8 cellular contexts compared by ENCODE assay signal in genomic region chr5:61332891-61333350, GRCh38. TPM values are rescaled to one million over a fixed set of nuclear protein-coding genes. Genes with fewer than 3 reads are reported as not detected.
DNase-seq lines count a peak whose midpoint lies in the region; ATAC-seq and TF ChIP-seq lines count a peak whose summit lies in the region.

No MANE protein-coding gene starts in this region.

- no peak overlapping the region for H3K27ac Mint-ChIP-seq in activated naive CD4-positive, alpha-beta T cell treated with anti-CD3 and anti-CD28 coated beads, Interleukin-2, amount 10 ng/mL, durations not matched to agents 7 days and 5 days

- intact Hi-C loops in Right ventricle myocardium superior (cut with DNase I) (loop anchor here (2.0 to 5.0 kb wide), 4 partner anchors 74 to 326 kb away; partner anchors contain the start of gene SMIM15), ovary (cut with DNase I) (loop anchor here in 3 of 4 donors (1.0 to 10.0 kb wide), 6 partner anchors 72 to 322 kb away; partner anchors contain the start of gene SMIM15 (in 2 of the 3))

- H3K27me3 ChIP-seq in OCI-LY3 (ENCODE audit: low read depth, low read length): peaks cover 15% of the 10 kb centered on the region
- H3K27me3 ChIP-seq in ovary: no peaks in the 10 kb centered on the region

- H3K4me3 ChIP-seq in OCI-LY3 (ENCODE audit: low read length): peak overlapping the region; percentile 99
- peak overlapping the region; percentile 92 for H3K4me3 ChIP-seq in ovary

- WGBS in ovary, 3 donors: 0 to 1% (median 1%) methylated on average over 32 to 55 of the region's 55 CpGs

- no peak overlapping the region for H2AFZ ChIP-seq in OCI-LY3 (ENCODE audit: low read depth, low read length)

- H3K9me3 ChIP-seq in OCI-LY3 (ENCODE audit: insufficient read depth, low read length) (no peaks in the 10 kb centered on the region), ovary (no peaks in the 10 kb centered on the region)

- H3K9ac ChIP-seq in OCI-LY3 (ENCODE audit: low read length): peak overlapping the region; percentile 73

- H3K4me1 ChIP-seq in OCI-LY3 (ENCODE audit: low read length) (peaks cover 24% of the 10 kb centered on the region), ovary (ENCODE audit: insufficient read depth) (peaks cover 4% of the 10 kb centered on the region)

- no peak for TF ChIP-seq EP300 in ovary (IDR thresholded peaks at IDR 0.05)

- no peak for ATAC-seq in Right ventricle myocardium superior (ENCODE audit: poor library complexity)
- no peak for ATAC-seq in GM19023 (IDR thresholded peaks at IDR 0.05; ENCODE audit: unreplicated experiment)

- peak overlapping the region; percentile 91 for H3K4me2 ChIP-seq in OCI-LY3 (ENCODE audit: low read length)

- H3K4me1 Mint-ChIP-seq in activated naive CD4-positive, alpha-beta T cell treated with anti-CD3 and anti-CD28 coated beads, Interleukin-2, amount 10 ng/mL, durations not matched to agents 7 days and 5 days: peaks cover 36% of the 10 kb centered on the region

- H4K20me1 ChIP-seq in OCI-LY3 (ENCODE audit: insufficient read depth, low read length): peaks cover 24% of the 10 kb centered on the region

- CTCF ChIA-PET in activated naive CD4-positive, alpha-beta T cell treated with anti-CD3 and anti-CD28 coated beads, Interleukin-2, amount 10 ng/mL, durations not matched to agents 7 days and 5 days (lab: Charles Lee): no interaction called here

- no peak for TF ChIP-seq POLR2A in ovary (IDR thresholded peaks at IDR 0.05)

- peaks cover 38% of the 10 kb centered on the region for H3K79me2 ChIP-seq in OCI-LY3 (ENCODE audit: low read length)

- no peak for TF ChIP-seq CTCF in OCI-LY3 (IDR thresholded peaks at IDR 0.05; ENCODE audit: low read depth, low read length)
- no peak for TF ChIP-seq CTCF in ovary (IDR thresholded peaks at IDR 0.05)

- H3K36me3 ChIP-seq in OCI-LY3 (replicated peaks; ENCODE audit: low read depth, low read length) (peaks cover 5% of the 10 kb centered on the region), ovary (no peaks in the 10 kb centered on the region)

- H3K27ac ChIP-seq in OCI-LY3 (ENCODE audit: low read length) (no peak overlapping the region), ovary (peak overlapping the region; percentile 80 to 85)

- peak; percentile 76 for DNase-seq in GM03348 (ENCODE audit: low spot score)
- peak; percentile 57 for DNase-seq in activated naive CD4-positive, alpha-beta T cell treated with anti-CD3 and anti-CD28 coated beads, Interleukin-2, amount 10 ng/mL, durations not matched to agents 7 days and 5 days
- peak; percentile 72 for DNase-seq in Right ventricle myocardium superior
- peak; percentile 44 to 76 (median 67) for DNase-seq in ovary
- no peak for DNase-seq in GM19240 (ENCODE audit: insufficient read length, low spot score)
- no peak for DNase-seq in inferior parietal cortex (ENCODE audit: extremely low spot score)

- H3K27me3 Mint-ChIP-seq in activated naive CD4-positive, alpha-beta T cell treated with anti-CD3 and anti-CD28 coated beads, Interleukin-2, amount 10 ng/mL, durations not matched to agents 7 days and 5 days: peaks cover 56% of the 10 kb centered on the region

- no peaks in the 10 kb centered on the region for H3K9me3 Mint-ChIP-seq in activated naive CD4-positive, alpha-beta T cell treated with anti-CD3 and anti-CD28 coated beads, Interleukin-2, amount 10 ng/mL, durations not matched to agents 7 days and 5 days

- H3K4me3 Mint-ChIP-seq in activated naive CD4-positive, alpha-beta T cell treated with anti-CD3 and anti-CD28 coated beads, Interleukin-2, amount 10 ng/mL, durations not matched to agents 7 days and 5 days: peak overlapping the region; percentile 73

- H3K36me3 Mint-ChIP-seq in activated naive CD4-positive, alpha-beta T cell treated with anti-CD3 and anti-CD28 coated beads, Interleukin-2, amount 10 ng/mL, durations not matched to agents 7 days and 5 days: peaks cover 9% of the 10 kb centered on the region

RNA-seq across cellular contexts. Expression of gene ZSWIM6, which starts 0.9 kb away (rescaled TPM):
- total RNA-seq in Right ventricle myocardium superior: 6.6 TPM
- total RNA-seq in ovary: 10 to 100 TPM in 5 of 7 donors, 1 to 10 TPM in 2; 8.7 to 15.3 (median 13.4) TPM
- polyA plus RNA-seq in ovary: 10 to 100 TPM in 1 of 2 donors, 1 to 10 TPM in 1; 4.1 to 10.6 TPM

Comparison
In these comparisons a context has a peak if more than half of its experiments do, and no peak if none do; other contexts are left out.
1. DNase-seq: peak in GM03348 (single experiment), activated naive CD4-positive, alpha-beta T cell treated with anti-CD3 and anti-CD28 coated beads, Interleukin-2, amount 10 ng/mL, durations not matched to agents 7 days and 5 days (single experiment), Right ventricle myocardium superior (single experiment) and ovary (5 of 5); none in GM19240 (single experiment) and inferior parietal cortex (single experiment).